In the genomic region with DNA sequence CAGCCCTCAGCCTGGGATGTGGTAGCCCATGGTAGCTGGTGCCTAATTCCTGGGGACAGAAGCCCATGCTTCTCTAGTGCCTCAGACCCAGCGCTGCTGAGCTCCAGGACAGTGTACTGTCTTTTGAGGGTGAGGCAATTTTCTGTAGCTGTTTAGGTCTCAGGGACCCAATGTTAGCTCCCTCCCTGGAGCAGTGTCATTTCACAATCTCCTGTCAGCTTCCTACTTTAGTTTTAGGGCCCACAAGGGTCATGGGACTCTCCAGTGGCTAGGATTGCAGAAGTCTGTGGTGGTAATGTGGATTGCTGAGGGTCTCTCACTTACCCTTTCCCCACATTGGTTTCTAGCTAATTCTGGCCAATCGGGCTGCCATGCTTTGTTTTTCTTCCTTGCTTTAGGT, we compare ENCODE assay signal across 7 cellular contexts.
"Had no signal": no experiment of that assay in that cellular context is flagged by ENCODE, and none has a peak within 500 bp of the region (broad histone marks: within the 10 kb centered on the region; RNA-seq: fewer than 3 reads in every experiment).

No MANE protein-coding gene starts in this region.

- H3K4me1 ChIP-seq: body of pancreas had no signal

- DNase-seq: activated CD4-positive, CD25-positive, alpha-beta regulatory T cell treated with anti-CD3 and anti-CD28 coated beads, Interleukin-2, amount 50 U/mL, for 72 hours; activated naive CD8-positive, alpha-beta T cell treated with anti-CD3 and anti-CD28 coated beads for 36 hours; glutamatergic neuron; stimulated activated CD4-positive, alpha-beta T cell treated with anti-CD3 and anti-CD28 coated beads, Interleukin-2, amount 100 ng/mL, for 24 hours; T-helper 9 cell had no signal

- H3K9me3 ChIP-seq: body of pancreas had no signal

- ATAC-seq: body of pancreas, esophagus mucosa had no signal

- H3K4me3 ChIP-seq: body of pancreas had no signal

- H3K27ac ChIP-seq: body of pancreas had no signal

- H3K27me3 ChIP-seq: body of pancreas had no signal
